Comparison of ENCODE assay signal across 1 cellular context in the genomic region with DNA sequence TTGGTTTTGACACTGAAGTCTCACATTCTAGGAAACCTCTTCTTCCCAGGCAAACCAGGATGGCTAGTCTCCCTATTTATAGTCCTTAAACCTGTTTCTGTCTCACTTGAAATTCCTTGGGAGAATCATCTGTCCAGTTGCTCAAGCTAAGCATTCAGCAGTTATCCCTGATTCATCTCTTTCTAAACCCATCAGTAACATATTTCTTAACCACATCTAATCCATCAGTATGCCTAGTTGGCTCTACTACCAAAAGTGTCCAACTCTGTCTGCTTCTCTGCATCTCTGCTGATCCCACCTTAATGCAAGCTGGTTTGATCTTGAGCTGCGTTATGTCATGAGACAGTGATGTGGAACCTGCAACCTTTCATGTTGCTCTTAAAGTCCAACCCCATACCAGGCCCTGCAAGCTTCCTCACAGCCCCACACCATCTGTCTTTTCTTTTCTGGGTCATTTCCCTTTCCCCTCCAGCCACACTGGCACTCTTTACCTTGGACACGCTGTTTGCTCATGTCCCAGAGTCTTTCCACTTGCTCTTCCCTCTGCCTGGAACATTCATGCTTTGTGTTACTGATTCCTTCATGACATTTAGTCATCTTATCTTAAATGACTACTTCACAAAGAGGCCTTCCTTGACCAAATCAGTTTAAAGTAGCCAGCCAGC.
TF ChIP-seq lines count a peak whose summit lies in the region.

No MANE protein-coding gene starts in this region.

TF ChIP-seq in SK-N-SH, 30 proteins besides CTCF, POLR2A, EP300 and RAD21 (continued from another document):
- TF ChIP-seq REST (IDR thresholded peaks at IDR 0.05; ENCODE audit: low read depth, low read length) (no peak), FOXM1 (IDR thresholded peaks at IDR 0.05; ENCODE audit: low read depth) (no peak), TAF1 (IDR thresholded peaks at IDR 0.05; ENCODE audit: borderline replicate concordance, low read depth, low read length) (no peak), ZBTB33 (IDR thresholded peaks at IDR 0.05; ENCODE audit: borderline replicate concordance, low read depth) (no peak), GATA2 (CRISPR knock-in tag; IDR thresholded peaks at IDR 0.05) (no peak), CHD2 (IDR thresholded peaks at IDR 0.05; ENCODE audit: low read length, partially characterized antibody) (no peak), RCOR1 (IDR thresholded peaks at IDR 0.05; ENCODE audit: low read length) (no peak), FOXJ3 (CRISPR knock-in tag; IDR thresholded peaks at IDR 0.05) (no peak), MAX (IDR thresholded peaks at IDR 0.05; ENCODE audit: low read depth) (no peak), TCF12 (IDR thresholded peaks at IDR 0.05) (peak; percentile 77), RXRA (IDR thresholded peaks at IDR 0.05; ENCODE audit: borderline replicate concordance, low read depth) (no peak), MXI1 (IDR thresholded peaks at IDR 0.05; ENCODE audit: low read depth, low read length) (no peak), MEF2A (IDR thresholded peaks at IDR 0.05; ENCODE audit: borderline replicate concordance, low read depth) (peak; percentile 42; the same call in 1 of the 2 replicates), SIN3A (IDR thresholded peaks at IDR 0.05; ENCODE audit: borderline replicate concordance, low read depth, low read length) (no peak), NFIC (IDR thresholded peaks at IDR 0.05; ENCODE audit: borderline replicate concordance) (peak; percentile 58; the same call in 1 of the 2 replicates), NRF1 (IDR thresholded peaks at IDR 0.05; ENCODE audit: low read depth, low read length) (no peak), TEAD4 (IDR thresholded peaks at IDR 0.05; ENCODE audit: borderline replicate concordance, insufficient read depth) (no peak), ELF1 (IDR thresholded peaks at IDR 0.05) (no peak), POLR2AphosphoS5 (IDR thresholded peaks at IDR 0.05; ENCODE audit: low read depth, low read length) (0 out of 2 replicates have a peak, but pooled peaks have one; percentile 15), EZH2phosphoT487 (IDR thresholded peaks at IDR 0.05; ENCODE audit: borderline replicate concordance, low read depth) (no peak), IRF3 (IDR thresholded peaks at IDR 0.05; ENCODE audit: low read depth, low read length) (no peak), FOSL2 (IDR thresholded peaks at IDR 0.05; ENCODE audit: borderline replicate concordance, low read depth) (peak; percentile 50; the same call in 1 of the 2 replicates)
- TF ChIP-seq, protein P1, sequence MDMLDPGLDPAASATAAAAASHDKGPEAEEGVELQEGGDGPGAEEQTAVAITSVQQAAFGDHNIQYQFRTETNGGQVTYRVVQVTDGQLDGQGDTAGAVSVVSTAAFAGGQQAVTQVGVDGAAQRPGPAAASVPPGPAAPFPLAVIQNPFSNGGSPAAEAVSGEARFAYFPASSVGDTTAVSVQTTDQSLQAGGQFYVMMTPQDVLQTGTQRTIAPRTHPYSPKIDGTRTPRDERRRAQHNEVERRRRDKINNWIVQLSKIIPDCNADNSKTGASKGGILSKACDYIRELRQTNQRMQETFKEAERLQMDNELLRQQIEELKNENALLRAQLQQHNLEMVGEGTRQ (IDR thresholded peaks at IDR 0.05; ENCODE audit: borderline replicate concordance, low read depth, low read length) = no peak
